ENCODE assay signal across 9 cellular contexts in the genomic region with DNA sequence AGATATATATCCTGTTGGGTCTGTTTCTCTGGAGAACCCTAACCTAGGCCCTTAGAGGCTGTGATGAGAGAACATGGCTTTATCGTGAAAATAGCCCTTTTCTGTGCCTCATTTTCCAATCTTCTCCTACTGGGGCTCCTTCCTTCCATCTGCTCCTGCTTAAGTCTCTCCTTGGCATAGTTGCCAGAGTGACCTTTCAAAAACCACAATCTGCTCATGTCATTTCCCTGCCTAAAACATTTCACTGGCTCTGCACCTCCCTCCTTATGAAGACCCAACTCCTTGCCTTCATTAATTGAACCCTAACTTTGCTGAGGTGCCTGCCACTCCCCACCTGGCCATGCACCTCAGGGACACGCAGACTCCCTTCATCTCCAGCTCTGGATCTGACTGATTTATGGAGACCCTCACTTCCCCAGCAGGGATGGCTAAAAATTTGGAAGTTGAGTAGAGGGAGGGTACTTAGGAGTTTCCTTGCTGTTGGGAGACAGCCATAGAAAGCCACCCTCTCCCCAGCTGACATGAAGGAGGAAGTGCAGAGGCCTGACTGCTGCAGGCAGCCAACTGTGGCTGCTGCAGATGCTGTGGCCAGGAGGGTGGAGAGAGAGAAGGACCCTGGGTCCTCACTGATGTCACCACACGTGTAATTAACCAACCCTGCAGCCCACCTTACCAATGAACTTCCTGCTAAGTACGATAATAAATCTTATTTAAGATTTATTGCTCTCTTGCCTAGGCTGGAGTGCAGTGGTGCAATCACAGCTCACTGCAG. TPM values are rescaled to one million over a fixed set of nuclear protein-coding genes. Genes with fewer than 3 reads are reported as not detected.
DNase-seq lines count a peak whose midpoint lies in the region; ATAC-seq and TF ChIP-seq lines count a peak whose summit lies in the region.
"Had no signal": no experiment of that assay in that cellular context is flagged by ENCODE, and none has a peak within 500 bp of the region (broad histone marks: within the 10 kb centered on the region; RNA-seq: fewer than 3 reads in every experiment).

No MANE protein-coding gene starts in this region.

- TF ChIP-seq POLR2A in GM18505 (IDR thresholded peaks at IDR 0.05; ENCODE audit: borderline replicate concordance, extremely low read depth, insufficient read depth, insufficient read length) (peak; percentile 16), adrenal gland (IDR thresholded peaks at IDR 0.05) (no peak)

- H4K91ac ChIP-seq in neuronal stem cell (ENCODE audit: low read depth, low read length, poor library complexity), result no peak overlapping the region

- H3K27ac ChIP-seq in KMS-11, result no peak overlapping the region
- H3K27ac ChIP-seq in neuronal stem cell (replicated peaks; ENCODE audit: low read length), result no peak overlapping the region
- H3K27ac ChIP-seq in adrenal gland, result no peak overlapping the region
- H3K27ac ChIP-seq: epithelial cell of prostate had no signal

- no peak overlapping the region for H2BK15ac ChIP-seq in neuronal stem cell (ENCODE audit: low read length)

- H3K4me1 ChIP-seq in KMS-11 (ENCODE audit: low read depth, poor library complexity, severe bottlenecking) (peaks cover 54% of the 10 kb centered on the region), neuronal stem cell (ENCODE audit: control insufficient read depth in 2 of 2, insufficient read depth in 1 of 2, low read depth in 1 of 2, low read length in 2 of 2) (no peaks in the 10 kb centered on the region), adrenal gland (replicated peaks in 1 of 2) (no peaks in the 10 kb centered on the region)

- intact Hi-C loops in activated T-helper 1 cell treated with anti-CD3 and anti-CD28 coated beads, Interleukin-12 subunit alpha, Interleukin-12 subunit beta, Interleukin-2, Interleukin-4 antibody, amounts not matched to agents 30 ng/mL and 10 ng/mL and 1 ng/mL, durations not matched to agents 14 hours and 24 hours and 36 hours (cut with micrococcal nuclease), result no loop called here
- intact Hi-C loops in adrenal gland (cut with DNase I), result no loop called here

- no peak overlapping the region for H3K14ac ChIP-seq in neuronal stem cell (ENCODE audit: low read length)

- DNase-seq in activated T-helper 1 cell treated with anti-CD3 and anti-CD28 coated beads, Interleukin-12 subunit alpha, Interleukin-12 subunit beta, Interleukin-2, Interleukin-4 antibody, amounts not matched to agents 30 ng/mL and 10 ng/mL and 1 ng/mL, durations not matched to agents 14 hours and 24 hours and 36 hours (ENCODE audit: low spot score), result no peak
- no peak for DNase-seq in neuronal stem cell (ENCODE audit: low spot score)
- DNase-seq in adrenal gland, result no peak
- no peak for DNase-seq in DMS53 (lab: John Stamatoyannopoulos, UW)
- DNase-seq: DMS79 had no signal

- no peak overlapping the region for H3K23ac ChIP-seq in neuronal stem cell (ENCODE audit: low read depth, low read length, poor library complexity)

- WGBS in neuronal stem cell (ENCODE audit: extremely low coverage in 2 of 2, insufficient read length in 2 of 2, insufficient replicate concordance in 1 of 2), 2 donors, result no CpG with 5 or more reads among the region's 4 CpGs
- WGBS in adrenal gland, 4 donors, result 82 to 94% (median 84%) methylated on average over 4 of the region's 4 CpGs

- H3K79me1 ChIP-seq in neuronal stem cell (ENCODE audit: low read depth, low read length), result peaks cover 2% of the 10 kb centered on the region

- peaks cover 22% of the 10 kb centered on the region for H3K36me3 Mint-ChIP-seq in activated T-helper 1 cell treated with anti-CD3 and anti-CD28 coated beads, Interleukin-12 subunit alpha, Interleukin-12 subunit beta, Interleukin-2, Interleukin-4 antibody, amounts not matched to agents 30 ng/mL and 10 ng/mL and 1 ng/mL, durations not matched to agents 14 hours and 24 hours and 36 hours (ENCODE audit: low read depth)

- peak; percentile 38 for ATAC-seq in GM18505 (IDR thresholded peaks at IDR 0.05; ENCODE audit: unreplicated experiment)
- ATAC-seq in GM21529 (IDR thresholded peaks at IDR 0.05; ENCODE audit: unreplicated experiment), result no peak

- H3K4me3 Mint-ChIP-seq in activated T-helper 1 cell treated with anti-CD3 and anti-CD28 coated beads, Interleukin-12 subunit alpha, Interleukin-12 subunit beta, Interleukin-2, Interleukin-4 antibody, amounts not matched to agents 30 ng/mL and 10 ng/mL and 1 ng/mL, durations not matched to agents 14 hours and 24 hours and 36 hours, result no peak overlapping the region

- no peak overlapping the region for H3K9ac ChIP-seq in KMS-11
- H3K9ac ChIP-seq in neuronal stem cell (ENCODE audit: low read depth, low read length, poor library complexity), result peak overlapping the region; percentile 17

- no peak overlapping the region for H2BK5ac ChIP-seq in neuronal stem cell (ENCODE audit: low read length)

- no peak overlapping the region for H2BK120ac ChIP-seq in neuronal stem cell (ENCODE audit: low read depth, low read length)

- TF ChIP-seq CTCF in KMS-11 (conservative IDR thresholded peaks at IDR 0.05; ENCODE audit: low read depth, low read length) (no peak), adrenal gland (IDR thresholded peaks at IDR 0.05) (no peak)

- no peaks in the 10 kb centered on the region for H4K20me1 ChIP-seq in KMS-11 (ENCODE audit: insufficient read depth)

- H2BK12ac ChIP-seq in neuronal stem cell (ENCODE audit: low read length), result no peak overlapping the region

- H2AK5ac ChIP-seq in neuronal stem cell (ENCODE audit: low read depth, low read length), result no peak overlapping the region

- H3K79me2 ChIP-seq in KMS-11 (ENCODE audit: insufficient read depth, low read depth), result no peaks in the 10 kb centered on the region

- no peaks in the 10 kb centered on the region for H3K27me3 Mint-ChIP-seq in activated T-helper 1 cell treated with anti-CD3 and anti-CD28 coated beads, Interleukin-12 subunit alpha, Interleukin-12 subunit beta, Interleukin-2, Interleukin-4 antibody, amounts not matched to agents 30 ng/mL and 10 ng/mL and 1 ng/mL, durations not matched to agents 14 hours and 24 hours and 36 hours (ENCODE audit: insufficient read depth)

- peaks cover 29% of the 10 kb centered on the region for H3K4me1 Mint-ChIP-seq in activated T-helper 1 cell treated with anti-CD3 and anti-CD28 coated beads, Interleukin-12 subunit alpha, Interleukin-12 subunit beta, Interleukin-2, Interleukin-4 antibody, amounts not matched to agents 30 ng/mL and 10 ng/mL and 1 ng/mL, durations not matched to agents 14 hours and 24 hours and 36 hours (ENCODE audit: low read depth)

- peak overlapping the region; percentile 43 for H3K27ac Mint-ChIP-seq in activated T-helper 1 cell treated with anti-CD3 and anti-CD28 coated beads, Interleukin-12 subunit alpha, Interleukin-12 subunit beta, Interleukin-2, Interleukin-4 antibody, amounts not matched to agents 30 ng/mL and 10 ng/mL and 1 ng/mL, durations not matched to agents 14 hours and 24 hours and 36 hours

- H3K36me3 ChIP-seq in KMS-11 (ENCODE audit: insufficient read depth) (no peaks in the 10 kb centered on the region; the same call in 1 of the 2 replicates), neuronal stem cell (replicated peaks in 1 of 2; ENCODE audit: control insufficient read depth in 2 of 2, insufficient read depth in 2 of 2, low read length in 2 of 2) (peaks cover 2 to 42% of the 10 kb centered on the region in 2 donors), adrenal gland (replicated peaks in 1 of 2) (peaks cover 0 to 2% of the 10 kb centered on the region in 2 donors)

- no peak overlapping the region for H3K4ac ChIP-seq in neuronal stem cell (ENCODE audit: low read length)

- H2AFZ ChIP-seq in KMS-11 (ENCODE audit: low read depth) (no peak overlapping the region), neuronal stem cell (ENCODE audit: low read length) (no peak overlapping the region)

- H3K4me2 ChIP-seq in KMS-11 (peak overlapping the region; percentile 47; the same call in 1 of the 2 replicates), neuronal stem cell (ENCODE audit: insufficient read depth, low read length, poor library complexity, severe bottlenecking) (no peak overlapping the region)

- H3K18ac ChIP-seq in neuronal stem cell (ENCODE audit: low read length), result no peak overlapping the region

- H3K4me3 ChIP-seq in KMS-11 (IDR thresholded peaks at IDR 0.05; ENCODE audit: insufficient read depth, low read depth, low read length) (no peak overlapping the region), neuronal stem cell (ENCODE audit: low read length in 2 of 2) (no peak overlapping the region), adrenal gland (no peak overlapping the region)

- H3K27me3 ChIP-seq in KMS-11 (ENCODE audit: insufficient read depth, low read depth), result no peaks in the 10 kb centered on the region
- no peaks in the 10 kb centered on the region for H3K27me3 ChIP-seq in neuronal stem cell (ENCODE audit: control insufficient read depth in 3 of 3, insufficient read depth in 3 of 3, low read depth in 1 of 3, low read length in 3 of 3)
- H3K27me3 ChIP-seq in adrenal gland, result no peaks in the 10 kb centered on the region

- H3K9me3 Mint-ChIP-seq in activated T-helper 1 cell treated with anti-CD3 and anti-CD28 coated beads, Interleukin-12 subunit alpha, Interleukin-12 subunit beta, Interleukin-2, Interleukin-4 antibody, amounts not matched to agents 30 ng/mL and 10 ng/mL and 1 ng/mL, durations not matched to agents 14 hours and 24 hours and 36 hours, result no peaks in the 10 kb centered on the region

- H4K8ac ChIP-seq in neuronal stem cell (ENCODE audit: low read depth, low read length), result no peak overlapping the region

- H3K9me3 ChIP-seq in neuronal stem cell (replicated peaks in 1 of 2; ENCODE audit: control insufficient read depth in 2 of 2, insufficient read depth in 1 of 2, low read depth in 1 of 2, low read length in 2 of 2) (no peaks in the 10 kb centered on the region), adrenal gland (replicated peaks in 1 of 3) (no peaks in the 10 kb centered on the region)

RNA-seq across cellular contexts. Expression of a gene that starts 6.3 kb away (rescaled TPM):
- 106 and 112 TPM in 2 replicates for total RNA-seq in activated T-helper 1 cell treated with anti-CD3 and anti-CD28 coated beads, Interleukin-12 subunit alpha, Interleukin-12 subunit beta, Interleukin-2, Interleukin-4 antibody, amounts not matched to agents 30 ng/mL and 10 ng/mL and 1 ng/mL, durations not matched to agents 14 hours and 24 hours and 36 hours
- 49.8 TPM for polyA plus RNA-seq in neuronal stem cell (2013, experiment 1 of 2)
- 52.6 TPM for polyA plus RNA-seq in neuronal stem cell (2013, experiment 2 of 2)
- total RNA-seq in adrenal gland, result 100 to 1,000 TPM in 6 of 8 donors, 10 to 100 TPM in 2; 57.4 to 143 (median 116) TPM
- 100 to 1,000 TPM in 1 of 3 donors, 10 to 100 TPM in 2; 37.7 to 129 (median 66.5) TPM for polyA plus RNA-seq in adrenal gland

RNA-seq across cellular contexts. Expression of a gene that starts 40.6 kb away (rescaled TPM):
- total RNA-seq in activated T-helper 1 cell treated with anti-CD3 and anti-CD28 coated beads, Interleukin-12 subunit alpha, Interleukin-12 subunit beta, Interleukin-2, Interleukin-4 antibody, amounts not matched to agents 30 ng/mL and 10 ng/mL and 1 ng/mL, durations not matched to agents 14 hours and 24 hours and 36 hours, result 27.8 and 29.9 TPM in 2 replicates
- 12.1 TPM for polyA plus RNA-seq in neuronal stem cell (2013, experiment 1 of 2)
- polyA plus RNA-seq in neuronal stem cell (2013, experiment 2 of 2), result 11.5 TPM
- total RNA-seq in adrenal gland, result 10 to 100 TPM; 20.0 to 85.7 (median 29.1) TPM
- 10 to 100 TPM; 30.0 to 44.6 (median 38.4) TPM for polyA plus RNA-seq in adrenal gland

RNA-seq across cellular contexts. Expression of a gene that starts 41.0 kb away (rescaled TPM):
- total RNA-seq in activated T-helper 1 cell treated with anti-CD3 and anti-CD28 coated beads, Interleukin-12 subunit alpha, Interleukin-12 subunit beta, Interleukin-2, Interleukin-4 antibody, amounts not matched to agents 30 ng/mL and 10 ng/mL and 1 ng/mL, durations not matched to agents 14 hours and 24 hours and 36 hours, result 54.9 and 55.0 TPM in 2 replicates
- polyA plus RNA-seq in neuronal stem cell (2013, experiment 1 of 2), result 38.4 TPM
- polyA plus RNA-seq in neuronal stem cell (2013, experiment 2 of 2), result 36.9 TPM
- 100 to 1,000 TPM in 3 of 8 donors, 10 to 100 TPM in 5; 58.5 to 151 (median 91.3) TPM for total RNA-seq in adrenal gland
- 10 to 100 TPM in 2 of 3 donors, 1 to 10 TPM in 1; 9.5 to 65.8 (median 10.9) TPM for polyA plus RNA-seq in adrenal gland
